8 cellular contexts compared by ENCODE assay signal in genomic region chr17:67245073-67245693, GRCh38. TPM values are rescaled to one million over a fixed set of nuclear protein-coding genes. Genes with fewer than 3 reads are reported as not detected.
DNase-seq lines count a peak whose midpoint lies in the region; ATAC-seq and TF ChIP-seq lines count a peak whose summit lies in the region.

TSS of gene HELZ (minus strand) at chr17:67245196. CDS start at chr17:67218804, 26,392 bp downstream.

- no peak for TF ChIP-seq CTCF in AG04450 (IDR thresholded peaks at IDR 0.05; ENCODE audit: low read depth, low read length)
- TF ChIP-seq CTCF in lower leg skin (IDR thresholded peaks at IDR 0.05): no peak

- H3K9ac ChIP-seq in duodenal mucosa (ENCODE audit: low read depth in 1 of 2, low read length in 2 of 2): peak within 1 kb of the TSS; percentile 85 to 92

- peak within 1 kb of the TSS; percentile 82 for H3K4me3 ChIP-seq in AG04450 (ENCODE audit: low read depth, low read length)
- H3K4me3 ChIP-seq in duodenal mucosa (ENCODE audit: low read depth in 1 of 2, low read length in 2 of 2): peak within 1 kb of the TSS; percentile 74 to 82
- H3K4me3 ChIP-seq in lower leg skin (ENCODE audit: low read depth, poor library complexity, severe bottlenecking): peak within 1 kb of the TSS; percentile 92

- peak; percentile 38 for ATAC-seq in HG03571 (IDR thresholded peaks at IDR 0.05; ENCODE audit: unreplicated experiment)

- peak within 1 kb of the TSS; percentile 31 for H3K27ac ChIP-seq in AG04450 (ENCODE audit: low read depth, low read length)
- peak within 1 kb of the TSS; percentile 73 for H3K27ac ChIP-seq in duodenal mucosa (ENCODE audit: low read depth, low read length)

- 1 to 2% methylated on average over 49 to 59 of the region's 67 CpGs for WGBS in lower leg skin, 2 donors

- intact Hi-C loops in lower leg skin (cut with DNase I; ENCODE audit: low total_unique reads): no loop called here

- peaks cover 22 to 40% of the 10 kb centered on the region in 2 donors for H3K4me1 ChIP-seq in duodenal mucosa (ENCODE audit: control insufficient read depth in 1 of 2, insufficient read depth in 2 of 2, low read length in 2 of 2)

- DNase-seq in AG04450 (ENCODE audit: low read depth, low spot score) (peak; percentile 62), NCI-H82 (lab: John Stamatoyannopoulos, UW) (peak; percentile 93), lower leg skin (ENCODE audit: low spot score in 2 of 2) (peak; percentile 61 to 94)
- DNase-seq in activated CD4-positive, alpha-beta T cell treated with anti-CD3 and anti-CD28 coated beads, Interleukin-2, amount 50 U/mL, for 48 hours: peak; percentile 70 to 80
- peak; percentile 77 for DNase-seq in stimulated activated CD4-positive, alpha-beta T cell treated with anti-CD3 and anti-CD28 coated beads, Interleukin-4, amount 100 ng/mL, for 24 hours

- H3K36me3 ChIP-seq in duodenal mucosa (ENCODE audit: control insufficient read depth in 1 of 2, insufficient read depth in 2 of 2, low read length in 2 of 2): peaks cover 0 to 5% of the 10 kb centered on the region in 2 donors

- CTCF ChIA-PET in AG04450 (lab: Charles Lee): no interaction called here

- no peaks in the 10 kb centered on the region for H3K27me3 ChIP-seq in AG04450 (ENCODE audit: control insufficient read depth, insufficient read depth, low read length)
- H3K27me3 ChIP-seq in duodenal mucosa (ENCODE audit: control insufficient read depth in 1 of 2, insufficient read depth in 2 of 2, low read length in 2 of 2): no peaks in the 10 kb centered on the region

- H3K9me3 ChIP-seq in AG04450 (ENCODE audit: control insufficient read depth, insufficient read depth, low read length) (no peaks in the 10 kb centered on the region; the same call in 1 of the 2 replicates), duodenal mucosa (ENCODE audit: control insufficient read depth in 1 of 2, low read length in 2 of 2) (no peaks in the 10 kb centered on the region)

- peak; percentile 68 for TF ChIP-seq POLR2A in GM19099 (IDR thresholded peaks at IDR 0.05; ENCODE audit: extremely low read depth, insufficient read length, low read depth)
- no peak for TF ChIP-seq POLR2A in lower leg skin (IDR thresholded peaks at IDR 0.05)

- POLR2A ChIA-PET in AG04450 (lab: Yijun Ruan, JAX): no interaction called here

RNA-seq across cellular contexts. Expression of gene HELZ, which starts in this region (rescaled TPM):
- polyA plus RNA-seq in AG04450 (2011; rRNA removed): 23.2 and 28.2 TPM in 2 replicates
- 53.1 and 65.6 TPM in 2 replicates for polyA minus RNA-seq in AG04450 (2011; rRNA and poly(A)+ RNA removed)
- 10 to 100 TPM; 24.4 to 42.4 (median 26.3) TPM for total RNA-seq in lower leg skin

Comparison
In these comparisons a context has a peak if more than half of its experiments do, and no peak if none do; other contexts are left out.
1. Peak in every context shown above with its lines: DNase-seq, ATAC-seq, H3K4me3 ChIP-seq and H3K27ac ChIP-seq.